ENCODE assay signal across 25 cellular contexts in genomic region chr3:29181872-29182271, GRCh38.
"Had no signal": no experiment of that assay in that cellular context is flagged by ENCODE, and none has a peak within 500 bp of the region (broad histone marks: within the 10 kb centered on the region; RNA-seq: fewer than 3 reads in every experiment).

No MANE protein-coding gene starts in this region.

- H3K36me3 ChIP-seq: colonic mucosa, lower lobe of right lung, neural progenitor cell, pancreas, prostate gland, spleen, tibial nerve, upper lobe of right lung, vagina had no signal

- H3K27me3 ChIP-seq: colonic mucosa, foreskin keratinocyte, neural progenitor cell, pancreas, spleen, testis, tibial nerve, upper lobe of right lung, vagina had no signal

- H3K4me3 ChIP-seq: colonic mucosa, lower lobe of right lung, neural progenitor cell, pancreas, prostate gland, spleen, testis, upper lobe of right lung, vagina had no signal

- H3K27ac ChIP-seq: colonic mucosa, foreskin keratinocyte, lower lobe of right lung, neural progenitor cell, pancreas, prostate gland, spleen, testis, upper lobe of right lung, vagina had no signal

- ATAC-seq: foreskin keratinocyte; left lobe of liver; lower lobe of right lung; natural killer cell treated with Interleukin-12 subunit alpha and Interleukin-12 subunit beta and Interleukin-15 and Interleukin-18, amount 100 ng/mL, for 72 hours; pancreas; sciatic nerve; stimulated activated memory B cell treated with anti-CD40 and anti-IgM and Interleukin-4, amounts not matched to agents 10 μg/mL and 1 μg/mL and 100 μg/mL, for 72 hours; upper lobe of right lung had no signal

- DNase-seq: colonic mucosa; dermis blood vessel endothelial cell; erythroblast; foreskin keratinocyte; head of caudate nucleus; hypothalamus; kidney glomerular epithelial cell; lower lobe of right lung; midbrain; nucleus accumbens; pancreas; spleen; stimulated activated CD4-positive, alpha-beta T cell treated with anti-CD3 and anti-CD28 coated beads, Interleukin-15, amount 100 ng/mL, for 24 hours; stimulated activated CD4-positive, alpha-beta T cell treated with anti-CD3 and anti-CD28 coated beads, Interleukin-1b, Interleukin-23, amount 100 ng/mL, for 48 hours; stimulated activated CD4-positive, alpha-beta T cell treated with anti-CD3 and anti-CD28 coated beads, Interleukin-4, amount 100 ng/mL, for 24 hours; testis; upper lobe of right lung had no signal

- H3K4me1 ChIP-seq: colonic mucosa, lower lobe of right lung, pancreas, spleen, testis, vagina had no signal

- H3K9me3 ChIP-seq: colonic mucosa, lower lobe of right lung, pancreas, prostate gland, spleen, testis, tibial nerve, upper lobe of right lung, vagina had no signal
